In the genomic region with DNA sequence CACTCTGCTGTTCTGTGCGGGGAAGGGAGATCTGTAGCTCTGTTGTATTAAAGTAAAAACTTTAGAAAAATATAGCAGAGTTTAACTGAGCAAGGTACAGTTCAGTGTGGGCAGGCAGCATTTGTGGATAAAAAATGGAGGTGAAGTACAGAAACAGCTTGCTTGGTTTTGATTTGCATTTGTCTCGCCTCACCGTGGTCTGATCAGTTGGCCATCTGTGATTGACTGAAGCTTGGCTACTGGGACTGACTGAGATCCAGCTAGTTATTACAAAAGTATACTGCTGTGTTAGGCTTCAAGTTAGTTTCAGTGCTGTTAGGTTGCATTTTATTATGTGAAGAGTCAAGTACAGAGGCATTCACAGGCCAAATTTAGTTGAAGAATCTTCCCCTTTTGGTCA, we compare ENCODE assay signal across 18 cellular contexts.
DNase-seq lines count a peak whose midpoint lies in the region; ATAC-seq and TF ChIP-seq lines count a peak whose summit lies in the region.
"Had no signal": no experiment of that assay in that cellular context is flagged by ENCODE, and none has a peak within 500 bp of the region (broad histone marks: within the 10 kb centered on the region; RNA-seq: fewer than 3 reads in every experiment).

No MANE protein-coding gene starts in this region.

- TF ChIP-seq CTCF in mesothelial cell of epicardium (IDR thresholded peaks at IDR 0.05; ENCODE audit: unreplicated experiment) = no peak
- no peak for TF ChIP-seq CTCF in H9 (conservative IDR thresholded peaks at IDR 0.05)

- H2BK120ac ChIP-seq in H9 (ENCODE audit: low read depth, low read length, poor library complexity, severe bottlenecking) = no peak overlapping the region

- H2BK5ac ChIP-seq in H9 (ENCODE audit: insufficient read length, low read length) = no peak overlapping the region

- ATAC-seq in GM18520 (IDR thresholded peaks at IDR 0.05; ENCODE audit: unreplicated experiment) (peak; percentile 49), GM21390 (IDR thresholded peaks at IDR 0.05; ENCODE audit: unreplicated experiment) (peak; percentile 55), HG02885 (IDR thresholded peaks at IDR 0.05; ENCODE audit: poor library complexity, unreplicated experiment) (peak; percentile 63)
- ATAC-seq: HepG2 had no signal

- no peak overlapping the region for H3K4me2 ChIP-seq in H9 (ENCODE audit: insufficient read depth, insufficient read length, low read length)

- H3K27me3 Mint-ChIP-seq in mesothelial cell of epicardium (ENCODE audit: low read depth) (no peaks in the 10 kb centered on the region), H9 (ENCODE audit: low read depth) (no peaks in the 10 kb centered on the region)
- no peaks in the 10 kb centered on the region for H3K27me3 Mint-ChIP-seq in activated naive CD4-positive, alpha-beta T cell treated with anti-CD3 and anti-CD28 coated beads, Interleukin-2, amount 10 ng/mL, durations not matched to agents 7 days and 5 days

- no peaks in the 10 kb centered on the region for H3K79me2 ChIP-seq in H9 (ENCODE audit: insufficient read depth, low read length)

- no peak overlapping the region for H3K4ac ChIP-seq in H9 (ENCODE audit: low read depth, low read length)

- H3K9me3 Mint-ChIP-seq in mesothelial cell of epicardium (peaks cover 3% of the 10 kb centered on the region), H9 (no peaks in the 10 kb centered on the region)
- H3K9me3 Mint-ChIP-seq in activated naive CD4-positive, alpha-beta T cell treated with anti-CD3 and anti-CD28 coated beads, Interleukin-2, amount 10 ng/mL, durations not matched to agents 7 days and 5 days = no peaks in the 10 kb centered on the region

- peak overlapping the region; percentile 69 for H3K27ac Mint-ChIP-seq in mesothelial cell of epicardium
- no peak overlapping the region for H3K27ac Mint-ChIP-seq in H9
- H3K27ac Mint-ChIP-seq in activated naive CD4-positive, alpha-beta T cell treated with anti-CD3 and anti-CD28 coated beads, Interleukin-2, amount 10 ng/mL, durations not matched to agents 7 days and 5 days = no peak overlapping the region
- H3K27ac Mint-ChIP-seq: CD14-positive monocyte had no signal

- H3K4me1 Mint-ChIP-seq in mesothelial cell of epicardium (peaks cover 23% of the 10 kb centered on the region), H9 (peaks cover 3 to 4% of the 10 kb centered on the region in 2 experiments)
- no peaks in the 10 kb centered on the region for H3K4me1 Mint-ChIP-seq in activated naive CD4-positive, alpha-beta T cell treated with anti-CD3 and anti-CD28 coated beads, Interleukin-2, amount 10 ng/mL, durations not matched to agents 7 days and 5 days

- no peaks in the 10 kb centered on the region for H4K20me1 ChIP-seq in H9 (ENCODE audit: control insufficient read depth, insufficient read depth, insufficient read length)

- no peak overlapping the region for H3K9ac ChIP-seq in H9 (ENCODE audit: extremely low read depth, insufficient read length, low read length)

- H3K23me2 ChIP-seq in H9 (ENCODE audit: insufficient read length, low read depth, low read length, poor library complexity, severe bottlenecking) = no peaks in the 10 kb centered on the region

- H3K36me3 Mint-ChIP-seq in mesothelial cell of epicardium = peaks cover 10% of the 10 kb centered on the region
- H3K36me3 Mint-ChIP-seq in H9 (ENCODE audit: insufficient read depth in 1 of 3, low read depth in 3 of 3) = no peaks in the 10 kb centered on the region
- no peaks in the 10 kb centered on the region for H3K36me3 Mint-ChIP-seq in activated naive CD4-positive, alpha-beta T cell treated with anti-CD3 and anti-CD28 coated beads, Interleukin-2, amount 10 ng/mL, durations not matched to agents 7 days and 5 days
- H3K36me3 Mint-ChIP-seq: CD14-positive monocyte had no signal

- H3K9me3 ChIP-seq in H9 (ENCODE audit: control insufficient read depth, low read depth, low read length) = no peaks in the 10 kb centered on the region

- H3K4me3 Mint-ChIP-seq in mesothelial cell of epicardium (no peak overlapping the region), H9 (no peak overlapping the region)
- no peak overlapping the region for H3K4me3 Mint-ChIP-seq in activated naive CD4-positive, alpha-beta T cell treated with anti-CD3 and anti-CD28 coated beads, Interleukin-2, amount 10 ng/mL, durations not matched to agents 7 days and 5 days
- H3K4me3 Mint-ChIP-seq: CD14-positive monocyte had no signal

- H3K27me3 ChIP-seq in H9 (ENCODE audit: insufficient read depth, low read length) = no peaks in the 10 kb centered on the region

- H3K79me1 ChIP-seq in H9 (ENCODE audit: insufficient read depth, low read depth, low read length, poor library complexity, severe bottlenecking) = no peaks in the 10 kb centered on the region

- H4K91ac ChIP-seq in H9 (ENCODE audit: insufficient read length, low read depth, low read length) = no peak overlapping the region

- no peak overlapping the region for H3K56ac ChIP-seq in H9 (ENCODE audit: insufficient read length, low read depth, low read length)

- H3K14ac ChIP-seq in H9 (ENCODE audit: insufficient read depth, low read length) = no peak overlapping the region

- H2AK5ac ChIP-seq in H9 (ENCODE audit: insufficient read length, low read length) = no peak overlapping the region

- no peak overlapping the region for H2BK15ac ChIP-seq in H9 (ENCODE audit: low read depth, low read length)

- no CpG with 5 or more reads among the region's 3 CpGs for WGBS in H9 (ENCODE audit: extremely low coverage, insufficient read length, low lambda C conversion rate)

- no peak overlapping the region for H2BK12ac ChIP-seq in H9 (ENCODE audit: insufficient read length, low read depth, low read length)

- H3K23ac ChIP-seq in H9 (ENCODE audit: insufficient read length, low read depth, low read length) = no peak overlapping the region

- no peak overlapping the region for H2AFZ ChIP-seq in H9 (ENCODE audit: low read length)

- DNase-seq in mesothelial cell of epicardium (ENCODE audit: low spot score in 2 of 2, unreplicated experiment in 2 of 2) = no peak
- DNase-seq in H9 = no peak
- DNase-seq in stimulated activated naive CD4-positive, alpha-beta T cell treated with Interleukin-2 at 50 U/mL for 16 hours (lab: John Stamatoyannopoulos, UW) = no peak
- no peak for DNase-seq in activated naive CD4-positive, alpha-beta T cell treated with anti-CD3 and anti-CD28 coated beads, Interleukin-2, amount 10 ng/mL, durations not matched to agents 7 days and 5 days
- DNase-seq: AML-193, DMS153, GOT3, KG1, NCI-H1436, NCI-H2029, NCI-H524, Right ventricle myocardium superior had no signal

- no peak overlapping the region for H3K27ac ChIP-seq in H9 (ENCODE audit: insufficient read length, low read depth, low read length)
- H3K27ac ChIP-seq: SK-N-MC had no signal

- H4K5ac ChIP-seq in H9 (ENCODE audit: insufficient read length, low read depth, low read length) = no peak overlapping the region

- no peak overlapping the region for H3K18ac ChIP-seq in H9 (ENCODE audit: insufficient read length, low read depth, low read length)

- H2BK20ac ChIP-seq in H9 (ENCODE audit: low read depth, low read length, poor library complexity, severe bottlenecking) = no peak overlapping the region

- H4K8ac ChIP-seq in H9 (replicated peaks; ENCODE audit: insufficient read length, low read depth, low read length) = no peak overlapping the region

- CTCF ChIA-PET in activated naive CD4-positive, alpha-beta T cell treated with anti-CD3 and anti-CD28 coated beads, Interleukin-2, amount 10 ng/mL, durations not matched to agents 7 days and 5 days (lab: Charles Lee) = no interaction called here

- no peaks in the 10 kb centered on the region for H3K4me1 ChIP-seq in H9 (ENCODE audit: insufficient read depth, low read length)

- no peak overlapping the region for H3T11ph ChIP-seq in H9 (ENCODE audit: low read length)
